Comparison of ENCODE assay signal across 1 cellular context in genomic region chrX:11472381-11472780, GRCh38.
TF ChIP-seq lines count a peak whose summit lies in the region.

No MANE protein-coding gene starts in this region.

TF ChIP-seq in IMR-90, 13 proteins besides CTCF, POLR2A, EP300 and RAD21 (continued from another document):
- no peak for TF ChIP-seq RCOR1 (IDR thresholded peaks at IDR 0.05; ENCODE audit: insufficient replicate concordance, low read length)
- no peak for TF ChIP-seq USF2 (IDR thresholded peaks at IDR 0.05; ENCODE audit: low read depth, low read length)
- no peak for TF ChIP-seq RFX5 (IDR thresholded peaks at IDR 0.05; ENCODE audit: low read depth, low read length)
- TF ChIP-seq MAFK (IDR thresholded peaks at IDR 0.05; ENCODE audit: low read depth, low read length): no peak
- TF ChIP-seq SMC3 (IDR thresholded peaks at IDR 0.05; ENCODE audit: low read depth, low read length): no peak
TF ChIP-seq in IMR-90: peak in this region for 0.
